1 cellular context compared by ENCODE assay signal in the genomic region with DNA sequence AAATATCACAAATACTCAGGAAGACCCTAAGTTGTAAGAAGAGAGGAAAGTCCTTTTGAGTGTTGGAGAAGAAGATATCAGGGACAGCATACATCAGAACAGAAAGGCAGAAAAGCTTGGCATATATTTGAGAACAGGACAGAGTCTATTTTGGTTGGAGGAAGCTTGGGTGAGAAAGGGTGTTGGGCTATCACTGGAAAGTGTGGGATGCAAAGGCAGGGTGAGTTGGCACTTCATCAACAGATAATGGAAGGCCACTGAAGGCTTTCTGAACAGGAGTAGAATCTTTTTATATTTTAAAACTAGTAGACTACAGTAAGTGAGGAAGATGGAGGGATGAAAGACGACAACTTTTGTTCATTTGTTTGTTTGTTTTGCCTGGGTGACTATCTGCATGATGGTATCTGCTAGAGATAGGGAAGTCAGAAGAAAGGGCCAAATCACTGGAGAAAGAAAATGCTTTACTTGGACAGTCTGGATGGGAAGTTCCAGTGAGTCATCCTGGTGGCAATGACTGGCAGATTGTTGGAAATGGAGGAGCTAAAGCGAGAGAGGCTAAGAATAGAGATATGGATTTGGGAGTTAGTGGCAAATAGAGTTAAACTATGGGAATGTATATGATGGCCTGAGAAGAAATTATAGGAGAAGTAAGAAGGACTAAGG.
TF ChIP-seq lines count a peak whose summit lies in the region.

No MANE protein-coding gene starts in this region.

TF ChIP-seq in HepG2, 621 proteins besides CTCF, POLR2A, EP300 and RAD21:
- TF ChIP-seq NFE2L2 (IDR thresholded peaks at IDR 0.05; ENCODE audit: low read length) (0 out of 2 replicates have a peak, but pooled peaks have one; percentile 8), ISX (CRISPR knock-in tag; conservative IDR thresholded peaks at IDR 0.05) (no peak)
